Comparison of ENCODE assay signal across 9 cellular contexts in the genomic region with DNA sequence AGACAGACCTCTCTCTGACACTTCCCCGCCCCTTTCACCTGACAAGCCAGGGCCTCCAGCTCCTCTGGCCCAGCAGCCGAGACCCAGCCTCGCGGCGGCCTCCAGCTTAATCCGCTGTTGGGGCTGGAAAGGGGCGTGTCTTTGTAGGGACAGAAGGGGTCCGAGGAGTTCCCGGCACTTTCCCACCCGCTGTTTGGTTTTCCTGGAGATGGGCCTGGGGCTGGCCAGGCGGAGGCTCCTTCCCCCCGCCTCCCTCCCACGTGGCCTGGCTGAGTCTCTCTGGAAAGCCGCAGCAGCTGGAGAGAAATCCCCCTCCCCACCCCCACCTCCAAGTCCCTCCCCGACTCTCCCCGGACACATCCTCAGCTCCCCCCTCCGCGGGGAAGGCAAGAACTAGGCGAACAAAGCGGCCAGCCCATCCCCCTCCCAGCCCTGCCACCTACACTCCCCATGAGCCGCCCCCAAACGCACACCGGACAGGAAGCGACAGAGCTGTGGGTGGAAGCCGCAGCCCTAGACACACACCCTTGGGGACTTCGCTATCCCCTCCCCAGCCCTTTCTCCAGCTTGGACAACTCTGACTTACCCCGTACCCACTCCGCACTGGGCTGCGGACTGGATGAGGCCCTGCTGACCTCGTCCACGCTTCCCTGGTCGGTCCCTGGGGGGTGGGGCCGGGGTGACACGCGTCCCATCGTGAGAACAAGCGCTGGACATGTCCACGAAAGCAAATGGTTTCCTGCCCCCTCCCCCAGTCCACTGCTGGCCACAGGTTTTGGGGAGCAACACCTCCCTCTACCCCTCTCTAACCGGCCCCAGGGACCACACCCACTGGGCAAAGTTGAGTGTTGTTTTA. TPM values are rescaled to one million over a fixed set of nuclear protein-coding genes. Genes with fewer than 3 reads are reported as not detected.
DNase-seq lines count a peak whose midpoint lies in the region; ATAC-seq and FAIRE-seq lines count a peak whose summit lies in the region.
"Had no signal": no experiment of that assay in that cellular context is flagged by ENCODE, and none has a peak within 500 bp of the region (broad histone marks: within the 10 kb centered on the region; RNA-seq: fewer than 3 reads in every experiment).

No MANE protein-coding gene starts in this region.

- FAIRE-seq in G401.6 (lab: Jason Lieb, UNC), result peak; percentile 82
- FAIRE-seq: TTC549 had no signal

- H3K27me3 ChIP-seq in MG63, result no peaks in the 10 kb centered on the region; the same call in 1 of the 2 replicates

- no peaks in the 10 kb centered on the region for H3K9me3 Mint-ChIP-seq in central memory CD8-positive, alpha-beta T cell
- no peaks in the 10 kb centered on the region for H3K9me3 Mint-ChIP-seq in stimulated activated naive B cell treated with anti-CD40 and anti-IgM and Interleukin-4, amounts not matched to agents 10 μg/mL and 1 μg/mL and 100 μg/mL, for 72 hours

- no peaks in the 10 kb centered on the region for H3K36me3 ChIP-seq in MG63

- H3K4me3 Mint-ChIP-seq in central memory CD8-positive, alpha-beta T cell, result peak overlapping the region; percentile 72
- peak overlapping the region; percentile 81 to 83 for H3K4me3 Mint-ChIP-seq in stimulated activated naive B cell treated with anti-CD40 and anti-IgM and Interleukin-4, amounts not matched to agents 10 μg/mL and 1 μg/mL and 100 μg/mL, for 72 hours

- H3K9me3 ChIP-seq in MG63, result no peaks in the 10 kb centered on the region

- ATAC-seq in central memory CD8-positive, alpha-beta T cell (replicated peaks; ENCODE audit: extremely low read depth, poor library complexity, severe bottlenecking), result no peak
- ATAC-seq in left colon, result peak; percentile 33
- ATAC-seq in stimulated activated naive B cell treated with anti-CD40 and anti-IgM and Interleukin-4, amounts not matched to agents 10 μg/mL and 1 μg/mL and 100 μg/mL, for 72 hours (replicated peaks), result peak; percentile 54 to 64
- ATAC-seq in HG03565 (IDR thresholded peaks at IDR 0.05; ENCODE audit: unreplicated experiment), result no peak
- ATAC-seq in GM21526 (IDR thresholded peaks at IDR 0.05; ENCODE audit: low FRiP score, unreplicated experiment), result no peak

- intact Hi-C loops in left colon (cut with DNase I, micrococcal nuclease), result no loop called here

- H3K27me3 Mint-ChIP-seq in central memory CD8-positive, alpha-beta T cell, result peaks cover 97% of the 10 kb centered on the region
- peaks cover 73 to 90% of the 10 kb centered on the region in 2 donors for H3K27me3 Mint-ChIP-seq in stimulated activated naive B cell treated with anti-CD40 and anti-IgM and Interleukin-4, amounts not matched to agents 10 μg/mL and 1 μg/mL and 100 μg/mL, for 72 hours

- DNase-seq in MG63 (peak; percentile 66), left colon (peak; percentile 43 to 44), activated gamma-delta T cell treated with Interleukin-2 at 50 U/mL for 16 hours (no peak)
- DNase-seq in central memory CD8-positive, alpha-beta T cell (ENCODE audit: low spot score in 2 of 2), result no peak
- DNase-seq in stimulated activated naive B cell treated with anti-CD40 and anti-IgM and Interleukin-4, amounts not matched to agents 10 μg/mL and 1 μg/mL and 100 μg/mL, for 72 hours, result no peak

- peaks cover 5% of the 10 kb centered on the region for H3K36me3 Mint-ChIP-seq in central memory CD8-positive, alpha-beta T cell (ENCODE audit: insufficient read depth)
- H3K36me3 Mint-ChIP-seq in stimulated activated naive B cell treated with anti-CD40 and anti-IgM and Interleukin-4, amounts not matched to agents 10 μg/mL and 1 μg/mL and 100 μg/mL, for 72 hours, result peaks cover 3% of the 10 kb centered on the region in 2 donors

- no peak overlapping the region for H3K27ac Mint-ChIP-seq in central memory CD8-positive, alpha-beta T cell (ENCODE audit: low read depth)
- H3K27ac Mint-ChIP-seq in stimulated activated naive B cell treated with anti-CD40 and anti-IgM and Interleukin-4, amounts not matched to agents 10 μg/mL and 1 μg/mL and 100 μg/mL, for 72 hours, result no peak overlapping the region

- H3K4me1 Mint-ChIP-seq in central memory CD8-positive, alpha-beta T cell, result peaks cover 14% of the 10 kb centered on the region
- peaks cover 13 to 17% of the 10 kb centered on the region in 2 donors for H3K4me1 Mint-ChIP-seq in stimulated activated naive B cell treated with anti-CD40 and anti-IgM and Interleukin-4, amounts not matched to agents 10 μg/mL and 1 μg/mL and 100 μg/mL, for 72 hours

- H3K4me3 ChIP-seq in MG63, result peak overlapping the region; percentile 56

RNA-seq across cellular contexts. Expression of a gene that starts 1.2 kb away (rescaled TPM):
- total RNA-seq in MG63 (2014; rRNA removed; shearing (Covaris generic); ENCODE audit: low replicate concordance), result 1.1 and 3.0 TPM in 2 replicates
- 1 to 10 TPM in 1 of 2 donors, under 1 TPM in 1; 0.43 to 1.7 TPM for total RNA-seq in left colon

RNA-seq across cellular contexts. Expression of a gene that starts 43.8 kb away (rescaled TPM):
- not detected in 2 replicates for total RNA-seq in MG63 (2014; rRNA removed; shearing (Covaris generic); ENCODE audit: low replicate concordance)
- under 1 TPM in 1 of 2 donors, not detected in 1; 0.25 TPM for total RNA-seq in left colon

Comparison
In these comparisons a context has a peak if more than half of its experiments do, and no peak if none do; other contexts are left out.
1. DNase-seq: peak in MG63 (single experiment) and left colon (2 of 2); none in central memory CD8-positive, alpha-beta T cell (0 of 2), stimulated activated naive B cell treated with anti-CD40 and anti-IgM and Interleukin-4, amounts not matched to agents 10 μg/mL and 1 μg/mL and 100 μg/mL, for 72 hours (single experiment) and activated gamma-delta T cell treated with Interleukin-2 at 50 U/mL for 16 hours (single experiment).
2. ATAC-seq: peak in left colon (single experiment) and stimulated activated naive B cell treated with anti-CD40 and anti-IgM and Interleukin-4, amounts not matched to agents 10 μg/mL and 1 μg/mL and 100 μg/mL, for 72 hours (2 of 2); none in central memory CD8-positive, alpha-beta T cell (single experiment), HG03565 (single experiment) and GM21526 (single experiment).